Comparison of ENCODE assay signal across 8 cellular contexts in genomic region chr13:28657784-28658538, GRCh38. TPM values are rescaled to one million over a fixed set of nuclear protein-coding genes. Genes with fewer than 3 reads are reported as not detected.
DNase-seq lines count a peak whose midpoint lies in the region; ATAC-seq and TF ChIP-seq lines count a peak whose summit lies in the region.

No MANE protein-coding gene starts in this region.

- no peak overlapping the region for H2AFZ ChIP-seq in trophoblast cell (ENCODE audit: insufficient read depth, low read length, poor library complexity)

- H3K4me1 ChIP-seq in BE2C (peaks cover 6% of the 10 kb centered on the region), foreskin keratinocyte (peaks cover 13% of the 10 kb centered on the region), trophoblast cell (ENCODE audit: control insufficient read depth in 1 of 2, insufficient read depth in 2 of 2, low read length in 2 of 2) (peaks cover 0 to 4% of the 10 kb centered on the region in 2 experiments)

- peak overlapping the region; percentile 84 for H3K4me3 ChIP-seq in BE2C (ENCODE audit: low read depth, low read length)
- peak overlapping the region; percentile 90 for H3K4me3 ChIP-seq in trophoblast cell (ENCODE audit: low read depth, low read length)

- peak overlapping the region; percentile 90 for H3K9ac ChIP-seq in trophoblast cell (ENCODE audit: low read length)

- peaks cover 29% of the 10 kb centered on the region for H3K36me3 ChIP-seq in BE2C
- peaks cover 0 to 7% of the 10 kb centered on the region in 2 experiments for H3K36me3 ChIP-seq in trophoblast cell (ENCODE audit: control insufficient read depth in 1 of 2, insufficient read depth in 2 of 2, low read length in 2 of 2)

- no peak overlapping the region for H3K23ac ChIP-seq in trophoblast cell (ENCODE audit: low read length)

- H3K14ac ChIP-seq in trophoblast cell (ENCODE audit: low read length): peak overlapping the region; percentile 79

- peaks cover 10% of the 10 kb centered on the region for H3K79me1 ChIP-seq in trophoblast cell (ENCODE audit: low read length)

- ATAC-seq in HG03159 (IDR thresholded peaks at IDR 0.05; ENCODE audit: unreplicated experiment) (peak; percentile 1), foreskin keratinocyte (no peak), HG03457 (IDR thresholded peaks at IDR 0.05; ENCODE audit: unreplicated experiment) (no peak)

- H3K18ac ChIP-seq in trophoblast cell (ENCODE audit: low read length): no peak overlapping the region

- no peaks in the 10 kb centered on the region for H3K9me3 ChIP-seq in BE2C
- no peaks in the 10 kb centered on the region for H3K9me3 ChIP-seq in trophoblast cell (ENCODE audit: insufficient read depth, low read depth, low read length)

- H4K12ac ChIP-seq in trophoblast cell (ENCODE audit: low read depth, low read length): no peak overlapping the region

- peak overlapping the region; percentile 85 for H3K27ac ChIP-seq in VCaP
- H3K27ac ChIP-seq in foreskin keratinocyte: peak overlapping the region; percentile 79
- no peak overlapping the region for H3K27ac ChIP-seq in trophoblast cell (ENCODE audit: low read depth, low read length)

- H2BK12ac ChIP-seq in trophoblast cell (ENCODE audit: low read length): no peak overlapping the region

- peak overlapping the region; percentile 94 for H3K4me2 ChIP-seq in trophoblast cell (ENCODE audit: low read length)

- TF ChIP-seq CTCF in BE2C (IDR thresholded peaks at IDR 0.05; ENCODE audit: low read depth, low read length) (no peak), VCaP (conservative IDR thresholded peaks at IDR 0.05) (peak; percentile 51), foreskin keratinocyte (conservative IDR thresholded peaks at IDR 0.05) (peak; percentile 43)

- no CpG with 5 or more reads among the region's 12 CpGs for whole genome bisulfite sequencing in trophoblast cell (ENCODE audit: extremely low coverage, insufficient coverage, insufficient read length)

- peak overlapping the region; percentile 57 for H2BK120ac ChIP-seq in trophoblast cell (ENCODE audit: insufficient read depth, low read length, poor library complexity)

- no peak overlapping the region for H2BK5ac ChIP-seq in trophoblast cell (ENCODE audit: low read depth, low read length, poor library complexity)

- no peak overlapping the region for H2AK5ac ChIP-seq in trophoblast cell (ENCODE audit: low read length)

- peak overlapping the region; percentile 73 for H3K4ac ChIP-seq in trophoblast cell (ENCODE audit: low read depth, low read length)

- H3K27me3 ChIP-seq in BE2C: no peaks in the 10 kb centered on the region
- no peaks in the 10 kb centered on the region for H3K27me3 ChIP-seq in foreskin keratinocyte
- no peaks in the 10 kb centered on the region for H3K27me3 ChIP-seq in trophoblast cell (ENCODE audit: insufficient read depth, low read length)

- DNase-seq in BE2C (no peak), foreskin keratinocyte (peak in 1 of 2 donors; percentile 14), trophoblast cell (peak in 1 of 2 donors; percentile 34), mucosa of gallbladder (ENCODE audit: low spot score) (no peak), NCI-H1048 (lab: John Stamatoyannopoulos, UW) (no peak)

- H3K79me2 ChIP-seq in trophoblast cell (ENCODE audit: control insufficient read depth, insufficient read depth, low read length, poor library complexity): peaks cover 14% of the 10 kb centered on the region

- H4K91ac ChIP-seq in trophoblast cell (ENCODE audit: low read depth, low read length): peak overlapping the region; percentile 83

- H4K8ac ChIP-seq in trophoblast cell (ENCODE audit: low read depth, low read length): peak overlapping the region; percentile 91

RNA-seq across cellular contexts. Expression of gene POMP, which starts 1.0 kb away (rescaled TPM):
- 126 TPM for polyA plus RNA-seq in BE2C (2012; ENCODE audit: insufficient read depth, insufficient read length, low read depth)
- total RNA-seq in foreskin keratinocyte (102 and 108 TPM in 2 replicates), mucosa of gallbladder (52.3 TPM)
- polyA plus RNA-seq in foreskin keratinocyte: 148 TPM in 2 replicates
- polyA plus RNA-seq in trophoblast cell (2013): 138 and 141 TPM in 2 replicates
